In the genomic region with DNA sequence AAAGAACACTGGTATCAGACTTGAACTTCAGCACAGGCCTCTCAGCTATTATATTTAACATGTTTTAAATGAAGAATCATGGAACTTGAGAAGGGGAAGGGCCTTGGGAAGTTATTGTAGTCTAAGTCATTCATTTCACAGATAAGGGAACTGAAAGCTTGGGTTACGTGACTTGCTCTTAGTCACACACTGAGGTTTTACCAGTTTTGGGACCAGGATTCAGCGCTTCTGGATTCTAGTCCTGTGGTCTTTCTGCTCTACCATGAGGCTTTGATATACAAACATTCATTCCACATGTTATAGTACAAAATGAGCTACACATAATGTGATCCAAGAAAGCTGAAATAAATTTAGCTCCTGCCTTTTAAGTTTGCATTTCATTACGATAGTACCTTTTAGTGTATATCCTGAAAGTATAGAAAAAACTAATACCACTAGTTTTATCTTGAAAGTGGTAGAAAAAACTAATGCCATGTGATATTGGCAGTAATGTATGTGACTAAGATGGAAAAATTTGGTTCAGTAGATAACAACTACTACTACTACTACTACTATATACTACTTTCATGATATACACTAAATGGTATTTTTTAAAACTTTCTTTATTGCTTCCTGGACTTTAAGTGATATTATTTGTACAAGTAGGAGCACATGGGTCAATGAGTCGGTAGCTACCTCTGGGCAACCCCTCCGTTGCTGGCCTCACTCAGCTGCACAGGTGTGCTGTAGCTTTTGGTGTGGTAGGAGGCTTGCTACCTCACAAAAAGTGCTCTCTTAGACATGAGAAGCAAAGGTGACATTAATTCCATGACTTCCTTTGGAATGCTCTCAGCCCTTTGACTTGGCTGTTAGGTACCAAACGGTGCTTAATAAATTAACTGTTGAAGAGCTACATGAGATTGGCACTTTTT, we compare ENCODE assay signal across 8 cellular contexts. TPM values are rescaled to one million over a fixed set of nuclear protein-coding genes. Genes with fewer than 3 reads are reported as not detected.
A peak's percentile ranks its signal among the peaks of the same experiment; 100 is the strongest.
DNase-seq lines count a peak whose midpoint lies in the region; ATAC-seq and TF ChIP-seq lines count a peak whose summit lies in the region.

No MANE protein-coding gene starts in this region.

- no peak for TF ChIP-seq CTCF in GM20000 (IDR thresholded peaks at IDR 0.05; ENCODE audit: extremely low read depth, missing control alignments)

- H3K9me3 ChIP-seq in MG63: no peaks in the 10 kb centered on the region

- DNase-seq in ELR (ENCODE audit: low read depth) (peak; percentile 29), GM20000 (ENCODE audit: low spot score) (peak; percentile 37), astrocyte of the hippocampus (ENCODE audit: low read depth, low spot score) (peak; percentile 37), MG63 (no peak), NCI-H446 treated with DMSO at 0.1 percent for 48 hours (lab: John Stamatoyannopoulos, UW) (no peak), dedifferentiated amniotic fluid mesenchymal stem cell (ENCODE audit: extremely low spot score) (no peak), NCI-H2196 (lab: John Stamatoyannopoulos, UW; ENCODE audit: unreplicated experiment) (no peak)

- no peaks in the 10 kb centered on the region for H3K36me3 ChIP-seq in MG63

- peak; percentile 82 for ATAC-seq in HG03520 (IDR thresholded peaks at IDR 0.05; ENCODE audit: unreplicated experiment)

- no peak overlapping the region for H3K4me3 ChIP-seq in MG63

- H3K27me3 ChIP-seq in MG63: no peaks in the 10 kb centered on the region

RNA-seq across cellular contexts. Expression of a gene that starts 40.7 kb away (rescaled TPM):
- total RNA-seq in MG63 (2014; rRNA removed; shearing (Covaris generic); ENCODE audit: low replicate concordance): 0.20 and 9.5 TPM in 2 replicates

Comparison
In these comparisons a context has a peak if more than half of its experiments do, and no peak if none do; other contexts are left out.
1. DNase-seq: peak in ELR (single experiment), GM20000 (single experiment) and astrocyte of the hippocampus (single experiment); none in MG63 (single experiment), NCI-H446 treated with DMSO at 0.1 percent for 48 hours (single experiment), dedifferentiated amniotic fluid mesenchymal stem cell (single experiment) and NCI-H2196 (single experiment).